Comparison of ENCODE assay signal across 24 cellular contexts in genomic region chr1:90046635-90047034, GRCh38. TPM values are rescaled to one million over a fixed set of nuclear protein-coding genes. Genes with fewer than 3 reads are reported as not detected.
DNase-seq lines count a peak whose midpoint lies in the region; ATAC-seq and TF ChIP-seq lines count a peak whose summit lies in the region.
"Had no signal": no experiment of that assay in that cellular context is flagged by ENCODE, and none has a peak within 500 bp of the region (broad histone marks: within the 10 kb centered on the region; RNA-seq: fewer than 3 reads in every experiment).

No MANE protein-coding gene starts in this region.

- H3K9me3 Mint-ChIP-seq in GM23338 = no peaks in the 10 kb centered on the region
- H3K9me3 Mint-ChIP-seq: activated naive CD8-positive, alpha-beta T cell treated with anti-CD3 and anti-CD28 coated beads, Interleukin-2, amount 10 ng/mL, durations not matched to agents 7 days and 5 days; naive thymus-derived CD8-positive, alpha-beta T cell; T-helper 2 cell treated with Interferon-gamma antibody and Interleukin-4, amounts not matched to agents 5 μg/mL and 100 μg/mL, for 36 hours had no signal

- CTCF ChIA-PET in SK-N-SH (lab: Yijun Ruan, JAX) = interaction anchor here (0.7 to 3.3 kb wide), 16 partner anchors 11 to 1582 kb away, joined by 3 to 43 read pairs (median 3); no protein-coding TSS in a partner anchor

- TF ChIP-seq CTCF in SK-N-SH (IDR thresholded peaks at IDR 0.05) (no peak), GM23338 (conservative IDR thresholded peaks at IDR 0.05; ENCODE audit: low read depth in 2 of 2) (peak in 1 of 2 experiments; percentile 46; a peak in 2 of 4 replicates), mucosa of descending colon (IDR thresholded peaks at IDR 0.05) (no peak)

- H2AFZ ChIP-seq in SK-N-SH (ENCODE audit: low read depth) = no peak overlapping the region
- H2AFZ ChIP-seq in GM23338 = no peak overlapping the region

- peaks cover 3% of the 10 kb centered on the region; the same call in 1 of the 3 replicates for H3K4me1 Mint-ChIP-seq in GM23338
- H3K4me1 Mint-ChIP-seq: activated naive CD8-positive, alpha-beta T cell treated with anti-CD3 and anti-CD28 coated beads, Interleukin-2, amount 10 ng/mL, durations not matched to agents 7 days and 5 days; B cell; naive thymus-derived CD8-positive, alpha-beta T cell had no signal

- H3F3A ChIP-seq in SK-N-SH (replicated peaks; ENCODE audit: insufficient read depth) (no peaks in the 10 kb centered on the region), GM23338 (replicated peaks; ENCODE audit: low read depth) (no peaks in the 10 kb centered on the region; the same call in 1 of the 2 replicates)

- H3K27me3 Mint-ChIP-seq in GM23338 (ENCODE audit: insufficient read depth, low read depth, poor library complexity) = no peaks in the 10 kb centered on the region

- H3K27ac Mint-ChIP-seq in GM23338 = no peak overlapping the region
- H3K27ac Mint-ChIP-seq: activated naive CD8-positive, alpha-beta T cell treated with anti-CD3 and anti-CD28 coated beads, Interleukin-2, amount 10 ng/mL, durations not matched to agents 7 days and 5 days; B cell; naive thymus-derived CD8-positive, alpha-beta T cell; T-helper 2 cell treated with Interferon-gamma antibody and Interleukin-4, amounts not matched to agents 5 μg/mL and 100 μg/mL, for 36 hours had no signal

- no peak overlapping the region for H3K4me3 ChIP-seq in SK-N-SH (ENCODE audit: low read depth in 2 of 2, low read length in 1 of 2)
- H3K4me3 ChIP-seq in GM23338 = no peak overlapping the region
- peak overlapping the region; percentile 37; the same call in 1 of the 2 replicates for H3K4me3 ChIP-seq in SK-N-MC
- no peak overlapping the region for H3K4me3 ChIP-seq in mucosa of descending colon
- H3K4me3 ChIP-seq: A549, skin epidermis, tibial nerve had no signal

- peaks cover 0 to 4% of the 10 kb centered on the region in 2 experiments; a peak in 1 of 4 replicates for H3K4me1 ChIP-seq in SK-N-SH (ENCODE audit: control insufficient read depth in 1 of 2, insufficient read depth in 2 of 2, low read depth in 1 of 2, low read length in 1 of 2)
- peaks cover 7% of the 10 kb centered on the region; the same call in 1 of the 2 replicates for H3K4me1 ChIP-seq in GM23338 (ENCODE audit: insufficient read depth)
- H3K4me1 ChIP-seq in mucosa of descending colon (ENCODE audit: low read depth) = no peaks in the 10 kb centered on the region
- H3K4me1 ChIP-seq: A549, tibial nerve had no signal

- peaks cover 6% of the 10 kb centered on the region; the same call in 1 of the 2 replicates for H3K27me3 ChIP-seq in SK-N-SH (ENCODE audit: insufficient read depth)
- H3K27me3 ChIP-seq in GM23338 (ENCODE audit: insufficient read depth) = no peaks in the 10 kb centered on the region
- H3K27me3 ChIP-seq: tibial nerve had no signal

- H3K79me2 ChIP-seq in SK-N-SH (ENCODE audit: insufficient read depth) = no peaks in the 10 kb centered on the region
- no peaks in the 10 kb centered on the region for H3K79me2 ChIP-seq in GM23338 (replicated peaks; ENCODE audit: insufficient read depth)

- no peak for TF ChIP-seq RAD21 in SK-N-SH (IDR thresholded peaks at IDR 0.05; ENCODE audit: low read length)

- intact Hi-C loops in mucosa of descending colon (cut with DNase I, micrococcal nuclease) = no loop called here

- DNase-seq in SK-N-SH = no peak
- DNase-seq in GM23338 (ENCODE audit: low spot score) = peak; percentile 13
- no peak for DNase-seq in SK-N-MC (ENCODE audit: low read depth, low spot score)
- no peak for DNase-seq in NCI-H146 treated with DMSO at 0.1 percent for 48 hours (lab: John Stamatoyannopoulos, UW; ENCODE audit: unreplicated experiment)
- DNase-seq in mucosa of descending colon = no peak
- no peak for DNase-seq in effector CD4-positive, alpha-beta T cell
- DNase-seq: activated CD8-positive, alpha-beta memory T cell treated with anti-CD3 and anti-CD28 coated beads for 24 hours; activated gamma-delta T cell; activated naive CD8-positive, alpha-beta T cell treated with anti-CD3 and anti-CD28 coated beads, Interleukin-2, amount 10 ng/mL, durations not matched to agents 7 days and 5 days; activated T-cell treated with anti-CD3 and anti-CD28 coated beads, Interleukin-2, amount 50 U/mL, for 1 hour; cortex of kidney; GDM1; kidney; midbrain; NCI-H2029; NCI-H774 had no signal

- 0 out of 3 replicates have a peak, but pooled peaks have one; percentile 22 for ATAC-seq in SK-N-SH treated with all-trans-retinoic acid at 6 μM for 48 hours
- peak; percentile 76 for ATAC-seq in GM23338
- no peak for ATAC-seq in HG02588 (IDR thresholded peaks at IDR 0.05; ENCODE audit: unreplicated experiment)
- no peak for ATAC-seq in mucosa of descending colon

- no peak overlapping the region for H3K4me2 ChIP-seq in SK-N-SH
- H3K4me2 ChIP-seq in GM23338 = no peak overlapping the region
- H3K4me2 ChIP-seq: A549 had no signal

- no peak for TF ChIP-seq EP300 in SK-N-SH (IDR thresholded peaks at IDR 0.05; ENCODE audit: borderline replicate concordance in 1 of 2, low read depth in 1 of 2, low read length in 1 of 2)

- H3K9me3 ChIP-seq in SK-N-SH = no peaks in the 10 kb centered on the region
- no peaks in the 10 kb centered on the region for H3K9me3 ChIP-seq in SK-N-MC (ENCODE audit: low read depth, low read length)
- H3K9me3 ChIP-seq in mucosa of descending colon = no peaks in the 10 kb centered on the region
- H3K9me3 ChIP-seq: A549, tibial nerve had no signal

- POLR2A ChIA-PET in SK-N-SH (lab: Yijun Ruan, JAX) = no interaction called here

- no peaks in the 10 kb centered on the region for H3K9me2 ChIP-seq in SK-N-SH
- no peaks in the 10 kb centered on the region for H3K9me2 ChIP-seq in GM23338 (ENCODE audit: insufficient read depth)

- H4K20me1 ChIP-seq in SK-N-SH (ENCODE audit: insufficient read depth) (no peaks in the 10 kb centered on the region), GM23338 (replicated peaks; ENCODE audit: insufficient read depth) (no peaks in the 10 kb centered on the region)

- H3K27ac ChIP-seq in SK-N-SH (ENCODE audit: low read depth in 2 of 2, low read length in 1 of 2) = no peak overlapping the region
- H3K27ac ChIP-seq in GM23338 (ENCODE audit: low read depth) = no peak overlapping the region
- H3K27ac ChIP-seq in SK-N-MC = peak overlapping the region; percentile 79
- H3K27ac ChIP-seq: A549, skin epidermis, tibial nerve had no signal

- H3K36me3 ChIP-seq in SK-N-SH (replicated peaks in 1 of 2; ENCODE audit: control insufficient read depth in 1 of 2, insufficient read depth in 2 of 2, low read length in 1 of 2) (no peaks in the 10 kb centered on the region), GM23338 (ENCODE audit: insufficient read depth) (no peaks in the 10 kb centered on the region), SK-N-MC (ENCODE audit: insufficient read depth, low read length) (no peaks in the 10 kb centered on the region), mucosa of descending colon (ENCODE audit: low read depth) (no peaks in the 10 kb centered on the region)
- H3K36me3 ChIP-seq: tibial nerve had no signal

- H3K9ac ChIP-seq in SK-N-SH (no peak overlapping the region), SK-N-MC (ENCODE audit: insufficient read length) (no peak overlapping the region)

- H3K4me3 Mint-ChIP-seq in GM23338 = no peak overlapping the region
- H3K4me3 Mint-ChIP-seq: activated naive CD8-positive, alpha-beta T cell treated with anti-CD3 and anti-CD28 coated beads, Interleukin-2, amount 10 ng/mL, durations not matched to agents 7 days and 5 days; B cell; naive thymus-derived CD8-positive, alpha-beta T cell; T-helper 2 cell treated with Interferon-gamma antibody and Interleukin-4, amounts not matched to agents 5 μg/mL and 100 μg/mL, for 36 hours had no signal

- 58% methylated on average over 3 of the region's 3 CpGs for WGBS in SK-N-SH (ENCODE audit: low lambda C conversion rate)

- H3K36me3 Mint-ChIP-seq in GM23338 (ENCODE audit: low read depth) = no peaks in the 10 kb centered on the region
- H3K36me3 Mint-ChIP-seq: activated naive CD8-positive, alpha-beta T cell treated with anti-CD3 and anti-CD28 coated beads, Interleukin-2, amount 10 ng/mL, durations not matched to agents 7 days and 5 days; naive thymus-derived CD8-positive, alpha-beta T cell had no signal

TF ChIP-seq in SK-N-SH treated with all-trans-retinoic acid at 6 μM for 48 hours, 23 proteins besides CTCF, POLR2A, EP300 and RAD21:
- TF ChIP-seq RARB (CRISPR knock-in tag; IDR thresholded peaks at IDR 0.05) = no peak
TF ChIP-seq in SK-N-SH treated with all-trans-retinoic acid at 6 μM for 48 hours: peak in this region for 0.

TF ChIP-seq in SK-N-SH, 30 proteins besides CTCF, POLR2A, EP300 and RAD21 (continues in another document):
- TF ChIP-seq NRF1 (IDR thresholded peaks at IDR 0.05; ENCODE audit: low read depth, low read length) = no peak
- no peak for TF ChIP-seq IRF3 (IDR thresholded peaks at IDR 0.05; ENCODE audit: low read depth, low read length)
- no peak for TF ChIP-seq ELF1 (IDR thresholded peaks at IDR 0.05)
- no peak for TF ChIP-seq FOSL2 (IDR thresholded peaks at IDR 0.05; ENCODE audit: borderline replicate concordance, low read depth)

RNA-seq across cellular contexts. Expression of gene ZNF326, which starts 51.7 kb away (rescaled TPM):
- 16.4 and 18.0 TPM in 2 replicates for polyA plus RNA-seq in SK-N-SH (2012; rRNA removed)
- polyA plus RNA-seq in SK-N-SH (2012; cell fraction: cytosol; rRNA removed) = 17.5 and 19.3 TPM in 2 replicates
- 16.1 and 24.0 TPM in 2 replicates for polyA plus RNA-seq in SK-N-SH (2012; cell fraction: nucleus; rRNA removed)
- 21.9 and 28.6 TPM in 2 replicates for total RNA-seq in GM23338 (2014; rRNA removed; shearing (Covaris generic))
- polyA plus RNA-seq in GM23338 (2016; fragmentation: Nextera tagmentation; extraction: Ambion mirVana) = 31.1 and 35.1 TPM in 2 replicates
- 10 to 100 TPM; 25.8 to 41.5 (median 40.1) TPM for total RNA-seq in mucosa of descending colon

Comparison
In these comparisons a context has a peak if more than half of its experiments do, and no peak if none do; other contexts are left out.
1. ATAC-seq: peak in SK-N-SH treated with all-trans-retinoic acid at 6 μM for 48 hours (single experiment) and GM23338 (single experiment); none in HG02588 (single experiment) and mucosa of descending colon (single experiment).